ENCODE assay signal across 19 cellular contexts in the genomic region with DNA sequence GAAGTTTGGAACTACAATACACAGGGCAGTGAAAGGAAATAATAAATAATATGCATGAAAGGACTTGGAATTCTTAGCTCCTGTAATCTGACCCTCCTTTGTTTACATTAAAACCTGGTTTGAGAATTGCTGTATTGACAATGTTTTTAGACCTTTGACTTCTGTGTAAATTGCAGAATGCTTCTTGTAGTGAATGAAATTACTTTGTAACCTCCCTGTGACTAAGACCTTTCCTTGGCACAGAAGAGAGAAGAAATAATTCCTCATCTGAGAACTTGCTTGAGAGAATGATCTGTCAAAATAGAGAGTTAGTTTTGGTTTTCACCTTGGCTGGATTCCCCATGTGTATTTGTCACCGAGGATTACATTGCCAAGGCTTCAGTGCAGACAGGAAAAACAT.
DNase-seq lines count a peak whose midpoint lies in the region; ATAC-seq, FAIRE-seq and TF ChIP-seq lines count a peak whose summit lies in the region.
"Had no signal": no experiment of that assay in that cellular context is flagged by ENCODE, and none has a peak within 500 bp of the region (broad histone marks: within the 10 kb centered on the region; RNA-seq: fewer than 3 reads in every experiment).

No MANE protein-coding gene starts in this region.

- H3K4me1 Mint-ChIP-seq in Calu3 (ENCODE audit: low read depth, unreplicated experiment): peaks cover 24% of the 10 kb centered on the region
- H3K4me1 Mint-ChIP-seq: activated CD4-positive, alpha-beta memory T cell treated with anti-CD3 and anti-CD28 coated beads, Interleukin-2, amount 10 ng/mL, durations not matched to agents 7 days and 5 days had no signal

- DNase-seq in Calu3 (no peak), NCI-H146 (lab: John Stamatoyannopoulos, UW) (peak; percentile 33), astrocyte of the cerebellum (ENCODE audit: low read depth) (peak; percentile 23), kidney tubule cell (ENCODE audit: low spot score) (peak; percentile 80), frontal cortex (ENCODE audit: low spot score in 2 of 2) (no peak), NK-92 (lab: John Stamatoyannopoulos, UW; ENCODE audit: unreplicated experiment) (no peak), posterior cingulate gyrus (no peak)
- DNase-seq: activated CD4-positive, alpha-beta memory T cell treated with anti-CD3 and anti-CD28 coated beads, Interleukin-2, amount 10 ng/mL, durations not matched to agents 7 days and 5 days; erythroblast; kidney; MM.1S; NCI-H2227 treated with DMSO at 0.1 percent for 48 hours; OCI-M1; stimulated activated CD4-positive, alpha-beta T cell treated with anti-CD3 and anti-CD28 coated beads, Interleukin-2, amount 100 ng/mL, for 48 hours; testis had no signal

- no peaks in the 10 kb centered on the region for H3K36me3 Mint-ChIP-seq in Calu3 (ENCODE audit: insufficient read depth, unreplicated experiment)
- H3K36me3 Mint-ChIP-seq: mesothelial cell of epicardium had no signal

- BruUV-seq in Calu3 (replicated peaks; lab: Mats Ljungman, UMichigan): no TSS peak

- TF ChIP-seq CTCF in Calu3 (IDR thresholded peaks at IDR 0.05; ENCODE audit: unreplicated experiment): no peak
- no peak for TF ChIP-seq CTCF in astrocyte of the cerebellum (IDR thresholded peaks at IDR 0.05; ENCODE audit: low read depth, low read length, missing control alignments)

- H3K27ac Mint-ChIP-seq in Calu3 (ENCODE audit: unreplicated experiment): peak overlapping the region; percentile 6
- H3K27ac Mint-ChIP-seq: activated CD4-positive, alpha-beta memory T cell treated with anti-CD3 and anti-CD28 coated beads, Interleukin-2, amount 10 ng/mL, durations not matched to agents 7 days and 5 days; GM23338; mesothelial cell of epicardium had no signal

- no peak for ATAC-seq in GM18502 (IDR thresholded peaks at IDR 0.05; ENCODE audit: poor library complexity, unreplicated experiment)
- ATAC-seq: GM23338, sciatic nerve had no signal

- no peak overlapping the region for H3K4me3 Mint-ChIP-seq in Calu3 (ENCODE audit: low read depth, unreplicated experiment)
- H3K4me3 Mint-ChIP-seq: activated CD4-positive, alpha-beta memory T cell treated with anti-CD3 and anti-CD28 coated beads, Interleukin-2, amount 10 ng/mL, durations not matched to agents 7 days and 5 days; GM23338; mesothelial cell of epicardium had no signal

- intact Hi-C loops in Calu3 (cut with micrococcal nuclease; ENCODE audit: unreplicated experiment) (no loop called here), posterior cingulate gyrus (cut with DNase I) (no loop called here)

- H3K9me3 Mint-ChIP-seq in Calu3 (ENCODE audit: low read depth, unreplicated experiment): peaks cover 3% of the 10 kb centered on the region
- H3K9me3 Mint-ChIP-seq: GM23338, mesothelial cell of epicardium had no signal

- CTCF ChIA-PET in Calu3 (lab: Charles Lee): interaction anchor here (1.7 kb wide), 1 partner anchor 9 kb away, joined by 13 read pairs; no protein-coding TSS in a partner anchor

- no peak for FAIRE-seq in frontal cortex (lab: Jason Lieb, UNC)
- FAIRE-seq: kidney had no signal

- H3K4me3 ChIP-seq in astrocyte of the cerebellum (ENCODE audit: low read depth, low read length): no peak overlapping the region
- H3K4me3 ChIP-seq: GM23338, testis had no signal

- no peaks in the 10 kb centered on the region for H3K27me3 Mint-ChIP-seq in Calu3 (ENCODE audit: unreplicated experiment)
- H3K27me3 Mint-ChIP-seq: activated CD4-positive, alpha-beta memory T cell treated with anti-CD3 and anti-CD28 coated beads, Interleukin-2, amount 10 ng/mL, durations not matched to agents 7 days and 5 days had no signal

- in situ Hi-C loops in astrocyte of the cerebellum (cut with HindIII; ENCODE audit: low sequenced_read_pairs): no loop called here

Comparison
In these comparisons a context has a peak if more than half of its experiments do, and no peak if none do; other contexts are left out.
1. DNase-seq: peak in NCI-H146 (single experiment), astrocyte of the cerebellum (single experiment) and kidney tubule cell (single experiment); none in Calu3 (single experiment), frontal cortex (0 of 2), NK-92 (single experiment) and posterior cingulate gyrus (0 of 10).